ENCODE assay signal across 30 cellular contexts in the genomic region with DNA sequence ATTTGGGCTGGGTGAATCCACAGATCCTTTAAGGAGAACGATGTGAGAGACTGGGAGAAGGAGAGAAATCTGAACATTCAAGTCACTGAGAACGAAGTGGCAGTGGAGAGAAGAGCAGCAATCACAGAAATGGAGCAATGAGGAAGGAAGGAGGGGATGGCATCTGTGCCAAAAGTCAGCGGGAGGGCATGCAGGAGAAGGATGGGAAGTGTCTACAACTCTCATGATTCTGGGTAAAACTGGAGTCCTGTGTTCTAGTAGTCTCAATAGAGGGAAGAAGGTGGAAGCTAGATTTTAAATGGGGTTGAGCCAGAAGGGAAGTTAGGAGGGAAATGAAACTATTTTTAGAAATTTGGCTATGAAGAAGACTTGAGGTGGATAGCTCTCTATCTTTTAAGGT. TPM values are rescaled to one million over a fixed set of nuclear protein-coding genes. Genes with fewer than 3 reads are reported as not detected.
"Had no signal": no experiment of that assay in that cellular context is flagged by ENCODE, and none has a peak within 500 bp of the region (broad histone marks: within the 10 kb centered on the region; RNA-seq: fewer than 3 reads in every experiment).

No MANE protein-coding gene starts in this region.

- H3K36me3 ChIP-seq: Peyer's patch, SJSA1 had no signal

- H3K9me3 ChIP-seq: Peyer's patch, SJSA1 had no signal

- H3K4me3 ChIP-seq: Peyer's patch, SJSA1 had no signal

- DNase-seq: activated B cell treated with CpG ODN at 0.5 μM for 24 hours; activated CD4-positive, alpha-beta T cell treated with anti-CD3 and anti-CD28 coated beads for 1 hour; activated CD4-positive, alpha-beta T cell treated with anti-CD3 and anti-CD28 coated beads, Interleukin-2, amount 10 ng/mL, durations not matched to agents 24 days and 14 days; activated CD4-positive, alpha-beta T cell treated with anti-CD3 and anti-CD28 coated beads, Interleukin-2, amount 50 U/mL, for 48 hours; activated CD8-positive, alpha-beta memory T cell treated with anti-CD3 and anti-CD28 coated beads for 24 hours; activated gamma-delta T cell; activated naive CD4-positive, alpha-beta T cell treated with anti-CD3 and anti-CD28 coated beads for 36 hours; activated naive CD8-positive, alpha-beta T cell treated with anti-CD3 and anti-CD28 coated beads, Interleukin-2, amount 10 ng/mL, durations not matched to agents 7 days and 5 days; activated T-cell treated with anti-CD3 and anti-CD28 coated beads, Interleukin-2, amount 50 U/mL, for 48 hours; aorta; KG1; NCI-H1092 treated with DMSO at 0.1 percent for 48 hours; NCI-H1417 treated with DMSO at 0.1 percent for 48 hours; NCI-H1694; NCI-H2029; NCI-H2107; NCI-H2171 treated with DMSO at 0.1 percent for 48 hours; NCI-H226; NCI-H526; NCI-H82; NK-92 treated with Interleukin-12 subunit alpha and Interleukin-12 subunit beta, amount 100 ng/mL, for 24 hours; Peyer's patch; Right ventricle myocardium superior had no signal

- H3K27me3 ChIP-seq: Peyer's patch, SJSA1 had no signal

- H3K27ac ChIP-seq: Peyer's patch, RWPE1, SJSA1 had no signal

- H3K4me1 ChIP-seq: Peyer's patch had no signal

RNA-seq across cellular contexts. Expression of a gene that starts 39.1 kb away (rescaled TPM):
- total RNA-seq: activated B cell treated with CpG ODN at 0.5 μM for 24 hours; activated naive CD4-positive, alpha-beta T cell treated with anti-CD3 and anti-CD28 coated beads for 36 hours; activated naive CD8-positive, alpha-beta T cell treated with anti-CD3 and anti-CD28 coated beads, Interleukin-2, amount 10 ng/mL, durations not matched to agents 7 days and 5 days; activated T-helper 17 cell treated with anti-CD3 and anti-CD28 coated beads, Interleukin-2, amount 50 U/mL, for 72 hours; aorta; LHCN-M2; M059J; NCI-H460; OCI-LY7; Peyer's patch; Right ventricle myocardium superior; SJSA1 had no signal
